Comparison of ENCODE assay signal across 23 cellular contexts in the genomic region with DNA sequence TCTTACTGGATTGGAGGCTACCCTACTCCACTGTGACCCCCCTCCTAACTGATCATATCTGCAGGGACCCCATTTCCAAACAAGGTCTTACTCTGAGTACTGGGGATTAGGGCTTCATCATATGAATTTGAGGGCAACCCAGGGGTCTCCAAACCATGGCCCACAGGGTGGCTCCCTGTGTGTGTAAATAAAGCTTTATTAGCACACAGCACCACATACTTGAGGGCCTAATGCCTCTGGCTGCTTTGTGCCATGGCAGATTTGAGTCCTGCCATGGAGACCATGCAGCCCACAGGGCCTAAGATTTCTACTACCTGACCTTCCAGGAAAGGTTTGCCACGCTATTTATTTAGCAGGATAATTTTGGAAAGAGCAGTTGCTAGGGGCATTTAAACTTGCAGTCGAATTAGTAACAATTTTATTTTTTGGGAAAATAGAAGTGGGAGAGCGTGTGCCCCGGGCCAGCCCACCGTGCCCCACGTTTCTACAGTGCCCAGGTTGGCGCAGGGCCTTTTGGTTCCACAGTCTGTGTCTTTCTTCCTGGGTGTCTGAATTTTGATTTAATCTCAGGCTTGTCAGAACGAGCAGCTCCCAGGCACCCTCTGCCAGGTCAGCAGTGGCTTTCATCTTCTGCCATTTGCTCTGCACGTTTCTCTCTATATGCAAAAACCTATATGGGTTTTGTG.
DNase-seq lines count a peak whose midpoint lies in the region; ATAC-seq, FAIRE-seq and TF ChIP-seq lines count a peak whose summit lies in the region.
"Had no signal": no experiment of that assay in that cellular context is flagged by ENCODE, and none has a peak within 500 bp of the region (broad histone marks: within the 10 kb centered on the region; RNA-seq: fewer than 3 reads in every experiment).

No MANE protein-coding gene starts in this region.

- no peaks in the 10 kb centered on the region for H3K9me3 ChIP-seq in Peyer's patch
- H3K9me3 ChIP-seq in K562 (replicated peaks; ENCODE audit: control insufficient read depth, insufficient read depth, low read depth, low read length), result 0 out of 2 replicates have a peak, but pooled peaks cover 2% of the 10 kb centered on the region
- H3K9me3 ChIP-seq in mesenchymal stem cell (ENCODE audit: control insufficient read depth, low read length), result no peaks in the 10 kb centered on the region
- H3K9me3 ChIP-seq in gastrocnemius medialis, result no peaks in the 10 kb centered on the region
- H3K9me3 ChIP-seq: MG63, SJCRH30 had no signal

- no peak overlapping the region for H2BK120ac ChIP-seq in mesenchymal stem cell (ENCODE audit: low read depth, low read length)

- H3K27ac ChIP-seq in Peyer's patch (no peak overlapping the region), K562 (ENCODE audit: extremely low read depth, low read depth, low read length) (no peak overlapping the region), mesenchymal stem cell (ENCODE audit: low read length, poor library complexity, severe bottlenecking) (no peak overlapping the region), gastrocnemius medialis (no peak overlapping the region)
- H3K27ac ChIP-seq: C4-2B, PC-9, RWPE1 had no signal

- H3K4me2 ChIP-seq in K562 (ENCODE audit: insufficient read depth, low read length) (no peak overlapping the region), mesenchymal stem cell (ENCODE audit: low read length, poor library complexity, severe bottlenecking) (no peak overlapping the region)
- H3K4me2 ChIP-seq: PC-9 had no signal

- intact Hi-C loops in K562 (cut with micrococcal nuclease) (loop anchor here (10.0 kb wide), 3 partner anchors 158 to 342 kb away; a partner anchor contains a TSS), posterior vena cava (cut with DNase I) (no loop called here), gastrocnemius medialis (cut with DNase I; ENCODE audit: low total_unique reads) (loop anchor here (10.0 kb wide), 1 partner anchor 232 kb away; a partner anchor contains a TSS)

- no peak overlapping the region for H3K4ac ChIP-seq in mesenchymal stem cell (ENCODE audit: low read depth in 1 of 2, low read length in 2 of 2)

- no peak overlapping the region for H2BK12ac ChIP-seq in mesenchymal stem cell (ENCODE audit: low read length in 2 of 2)

- no peaks in the 10 kb centered on the region for H4K20me1 ChIP-seq in K562 (replicated peaks; ENCODE audit: control insufficient read depth, insufficient read depth, low read length)

- BruUV-seq in K562 (replicated peaks; lab: Mats Ljungman, UMichigan), result no TSS peak

- no peak for ATAC-seq in K562
- no peak for ATAC-seq in gastrocnemius medialis

- peak overlapping the region; percentile 34 for H2AK5ac ChIP-seq in mesenchymal stem cell (ENCODE audit: low read length, severe bottlenecking)

- no peak for FAIRE-seq in K562 (lab: Jason Lieb, UNC)
- FAIRE-seq: A204.1, GM19239 had no signal

- no peaks in the 10 kb centered on the region for H3K36me3 ChIP-seq in Peyer's patch
- no peaks in the 10 kb centered on the region for H3K36me3 ChIP-seq in K562 (ENCODE audit: control insufficient read depth, insufficient read depth, low read length)
- peaks cover 0 to 3% of the 10 kb centered on the region in 2 experiments for H3K36me3 ChIP-seq in mesenchymal stem cell (ENCODE audit: control insufficient read depth in 1 of 2, insufficient read depth in 2 of 2, low read depth in 1 of 2, low read length in 2 of 2)
- no peaks in the 10 kb centered on the region for H3K36me3 ChIP-seq in gastrocnemius medialis
- H3K36me3 ChIP-seq: MG63, SJCRH30 had no signal

- TF ChIP-seq CTCF in Peyer's patch (IDR thresholded peaks at IDR 0.05) (no peak), K562 (IDR thresholded peaks at IDR 0.05 in 2 of 3, conservative IDR thresholded peaks at IDR 0.05 in 1 of 3; ENCODE audit: insufficient read depth in 2 of 3, low read depth in 1 of 3, low read length in 3 of 3) (no peak), gastrocnemius medialis (IDR thresholded peaks at IDR 0.05 in 4 of 5, conservative IDR thresholded peaks at IDR 0.05 in 1 of 5) (no peak)

- H3K79me2 ChIP-seq in K562 (ENCODE audit: control insufficient read depth, insufficient read depth, low read length), result no peaks in the 10 kb centered on the region

- H2AFZ ChIP-seq in K562 (ENCODE audit: low read depth, low read length) (no peak overlapping the region), mesenchymal stem cell (ENCODE audit: low read depth, low read length) (no peak overlapping the region)
- H2AFZ ChIP-seq: PC-9 had no signal

- no peaks in the 10 kb centered on the region for H3K9me1 ChIP-seq in K562 (ENCODE audit: control insufficient read depth, insufficient read depth, low read length)

- DNase-seq in Peyer's patch, result peak in 2 of 3 donors; percentile 7 to 24
- no peak for DNase-seq in K562 (ENCODE audit: extremely low read depth in 1 of 4, low spot score in 3 of 4)
- DNase-seq in mesenchymal stem cell, result no peak
- peak; percentile 53 for DNase-seq in posterior vena cava (ENCODE audit: low spot score)
- DNase-seq in erythroblast (lab: John Stamatoyannopoulos, UW), result no peak
- DNase-seq in NCI-H446 (lab: John Stamatoyannopoulos, UW), result no peak
- no peak for DNase-seq in gastrocnemius medialis
- DNase-seq: Calu3, GDM1, H9, HFFc6, MG63, NCI-H1048, NCI-H1436, NCI-H187 treated with DMSO at 0.1 percent for 48 hours, NCI-H510A, NCI-H748 treated with DMSO at 0.1 percent for 48 hours, PC-9, SJCRH30 had no signal

- no peaks in the 10 kb centered on the region for H3K79me1 ChIP-seq in mesenchymal stem cell (replicated peaks; ENCODE audit: low read length, poor library complexity, severe bottlenecking)

- no peak overlapping the region for H4K91ac ChIP-seq in mesenchymal stem cell (ENCODE audit: low read length)

- 34% methylated on average over 9 of the region's 9 CpGs for WGBS in K562 (ENCODE audit: insufficient coverage, low coverage, missing lambda C conversion rate)
- 97% methylated on average over 9 of the region's 9 CpGs for WGBS in mesenchymal stem cell

- H3K4me3 ChIP-seq in Peyer's patch (no peak overlapping the region), K562 (no peak overlapping the region), mesenchymal stem cell (ENCODE audit: insufficient read depth in 1 of 2, low read depth in 1 of 2, low read length in 2 of 2) (no peak overlapping the region), gastrocnemius medialis (no peak overlapping the region)
- H3K4me3 ChIP-seq: MG63, PC-9, SJCRH30 had no signal

- no peak for TF ChIP-seq EP300 in K562 (IDR thresholded peaks at IDR 0.05; ENCODE audit: low read length)

- CTCF ChIA-PET in K562 (lab: Yijun Ruan, JAX; ENCODE audit: low intra/inter-chr PET ratio), result interaction anchor here (6.4 kb wide), 1 partner anchor 352 kb away, joined by 228 read pairs; a partner anchor contains a TSS

- no peak overlapping the region for H2BK5ac ChIP-seq in mesenchymal stem cell (ENCODE audit: low read depth, low read length, poor library complexity, severe bottlenecking)

- no peak overlapping the region for H3K18ac ChIP-seq in mesenchymal stem cell (ENCODE audit: low read depth in 1 of 2, low read length in 2 of 2)

- H3K4me1 ChIP-seq in Peyer's patch (peaks cover 0 to 16% (median 13%) of the 10 kb centered on the region in 4 donors), K562 (replicated peaks in 1 of 2; ENCODE audit: control insufficient read depth in 2 of 2, insufficient read depth in 2 of 2, low read length in 2 of 2) (peaks cover 9 to 61% of the 10 kb centered on the region in 2 experiments), mesenchymal stem cell (ENCODE audit: control insufficient read depth, insufficient read depth, low read depth, low read length) (peaks cover 30% of the 10 kb centered on the region), gastrocnemius medialis (peaks cover 6 to 7% of the 10 kb centered on the region in 2 donors)

- H2BK15ac ChIP-seq in mesenchymal stem cell (ENCODE audit: low read depth, poor library complexity, severe bottlenecking), result no peak overlapping the region

- in situ Hi-C loops in K562 (cut with MboI), result no loop called here
- in situ Hi-C loops in gastrocnemius medialis (cut with MboI; ENCODE audit: low sequenced_read_pairs in 4 of 4), result loop anchor here in 1 of 4 donors (10.0 kb wide), 1 partner anchor 112 kb away; no protein-coding TSS in a partner anchor

- no peak overlapping the region for H4K8ac ChIP-seq in mesenchymal stem cell (ENCODE audit: low read length)

- no peak overlapping the region for H3K14ac ChIP-seq in mesenchymal stem cell (ENCODE audit: low read length in 2 of 2)

- POLR2A ChIA-PET in K562 (lab: Yijun Ruan, JAX), result interaction anchor here (0.5 to 0.6 kb wide), 2 partner anchors 354 to 390 kb away, joined by 3 read pairs; no protein-coding TSS in a partner anchor

- TF ChIP-seq POLR2A in Peyer's patch (IDR thresholded peaks at IDR 0.05), result no peak
- no peak for TF ChIP-seq POLR2A in K562 (conservative IDR thresholded peaks at IDR 0.05)
- no peak for TF ChIP-seq POLR2A in erythroblast (IDR thresholded peaks at IDR 0.05; ENCODE audit: low read length)
- no peak for TF ChIP-seq POLR2A in gastrocnemius medialis (IDR thresholded peaks at IDR 0.05)

- no peak overlapping the region for H3K23ac ChIP-seq in mesenchymal stem cell (ENCODE audit: low read length in 2 of 2)

- TF ChIP-seq RAD21 in K562 (CRISPR knock-in tag; conservative IDR thresholded peaks at IDR 0.05 in 1 of 2, IDR thresholded peaks at IDR 0.05 in 1 of 2), result no peak

- H3K9ac ChIP-seq in K562 (ENCODE audit: insufficient read depth in 1 of 2, low read depth in 2 of 2, low read length in 2 of 2) (no peak overlapping the region), mesenchymal stem cell (ENCODE audit: low read length) (no peak overlapping the region)

- H3K27me3 ChIP-seq in Peyer's patch, result no peaks in the 10 kb centered on the region
- peaks cover 11 to 45% of the 10 kb centered on the region in 2 experiments; a peak in 4 of 5 replicates for H3K27me3 ChIP-seq in K562 (ENCODE audit: control insufficient read depth in 2 of 2, insufficient read depth in 2 of 2, low read length in 2 of 2)
- peaks cover 6 to 41% of the 10 kb centered on the region in 2 experiments for H3K27me3 ChIP-seq in mesenchymal stem cell (ENCODE audit: control insufficient read depth in 1 of 2, insufficient read depth in 1 of 2, low read length in 2 of 2)
- peaks cover 0 to 2% (median 0%) of the 10 kb centered on the region in 3 donors for H3K27me3 ChIP-seq in gastrocnemius medialis
- H3K27me3 ChIP-seq: MG63, SJCRH30 had no signal

TF ChIP-seq in K562, 482 proteins besides CTCF, POLR2A, EP300 and RAD21 (continues in another document):
- TF ChIP-seq ELF4 (CRISPR knock-in tag; IDR thresholded peaks at IDR 0.05), result no peak

Comparison
In these comparisons a context has a peak if more than half of its experiments do, and no peak if none do; other contexts are left out.
1. DNase-seq: peak in Peyer's patch (2 of 3) and posterior vena cava (single experiment); none in K562 (0 of 4), mesenchymal stem cell (single experiment), erythroblast (0 of 2), NCI-H446 (0 of 2) and gastrocnemius medialis (0 of 2).
2. intact Hi-C loops: an anchor here in K562 (10.0 kb wide) and gastrocnemius medialis (10.0 kb wide); none called in posterior vena cava.